Comparison of ENCODE assay signal across 8 cellular contexts in the genomic region with DNA sequence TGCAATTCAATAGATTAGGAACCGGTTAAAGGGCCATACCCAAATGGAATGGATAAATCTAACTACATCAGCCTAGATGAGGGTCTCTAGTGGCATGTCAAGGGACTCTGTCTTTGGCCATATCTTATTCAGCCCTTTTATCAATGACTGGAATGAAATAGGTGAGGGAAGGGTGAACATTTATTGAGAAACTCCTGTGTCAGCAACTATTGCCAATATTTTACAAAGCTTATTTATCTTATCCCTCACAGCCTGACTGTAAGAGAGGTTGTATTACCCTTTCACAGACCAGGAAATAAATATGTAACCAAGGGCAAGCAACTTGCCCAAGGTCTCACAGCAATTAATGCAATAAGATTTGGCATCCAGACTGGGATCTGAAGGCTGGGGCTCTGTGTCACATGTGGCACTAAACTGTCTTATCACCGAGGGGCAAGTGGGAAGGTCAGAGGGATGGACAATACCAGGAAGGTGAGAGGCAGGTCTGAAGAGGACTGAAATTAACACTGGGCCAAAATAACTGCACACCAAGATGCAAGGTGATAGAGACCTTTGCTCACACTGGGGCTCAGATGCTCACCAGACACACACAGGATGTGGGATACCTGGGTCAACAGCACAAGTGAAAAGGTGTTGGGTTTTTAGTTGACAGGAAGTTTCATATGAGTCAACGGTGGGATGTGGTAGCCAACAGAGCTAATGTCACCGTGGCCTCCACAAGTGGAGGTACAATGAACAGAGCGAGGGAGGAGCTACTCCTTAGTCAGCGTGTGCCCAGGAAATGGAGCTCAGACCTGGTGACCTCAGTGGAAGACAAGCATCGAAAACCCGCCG.
DNase-seq lines count a peak whose midpoint lies in the region; ATAC-seq and TF ChIP-seq lines count a peak whose summit lies in the region.

No MANE protein-coding gene starts in this region.

- H3K4me3 ChIP-seq in GM12865 (ENCODE audit: low read depth, low read length), result no peak overlapping the region

- no peaks in the 10 kb centered on the region for H3K27me3 Mint-ChIP-seq in central memory CD8-positive, alpha-beta T cell
- H3K27me3 Mint-ChIP-seq in stimulated activated naive CD8-positive, alpha-beta T cell treated with anti-CD3 and anti-CD28 coated beads, Interleukin-15, Interleukin-2, amounts not matched to agents 100 ng/mL and 50 ng/mL, for 24 hours, result no peaks in the 10 kb centered on the region
- H3K27me3 Mint-ChIP-seq in mesothelial cell of epicardium (ENCODE audit: low read depth), result peaks cover 35% of the 10 kb centered on the region

- ATAC-seq in HG02623 (IDR thresholded peaks at IDR 0.05; ENCODE audit: unreplicated experiment), result peak; percentile 81
- peak; percentile 93 for ATAC-seq in central memory CD8-positive, alpha-beta T cell (replicated peaks; ENCODE audit: extremely low read depth, poor library complexity, severe bottlenecking)

- H3K36me3 Mint-ChIP-seq in central memory CD8-positive, alpha-beta T cell (ENCODE audit: insufficient read depth), result peaks cover 4% of the 10 kb centered on the region
- peaks cover 5% of the 10 kb centered on the region for H3K36me3 Mint-ChIP-seq in stimulated activated naive CD8-positive, alpha-beta T cell treated with anti-CD3 and anti-CD28 coated beads, Interleukin-15, Interleukin-2, amounts not matched to agents 100 ng/mL and 50 ng/mL, for 24 hours (ENCODE audit: low read depth)
- H3K36me3 Mint-ChIP-seq in mesothelial cell of epicardium, result no peaks in the 10 kb centered on the region

- peak overlapping the region; percentile 84 for H3K27ac Mint-ChIP-seq in central memory CD8-positive, alpha-beta T cell (ENCODE audit: low read depth)
- H3K27ac Mint-ChIP-seq in stimulated activated naive CD8-positive, alpha-beta T cell treated with anti-CD3 and anti-CD28 coated beads, Interleukin-15, Interleukin-2, amounts not matched to agents 100 ng/mL and 50 ng/mL, for 24 hours, result peak overlapping the region; percentile 70
- no peak overlapping the region for H3K27ac Mint-ChIP-seq in mesothelial cell of epicardium

- DNase-seq in GM12865 (ENCODE audit: low read depth) (peak; percentile 93), T-helper 1 cell (peak; percentile 23 to 95 (median 54)), mesothelial cell of epicardium (ENCODE audit: low spot score in 2 of 2, unreplicated experiment in 2 of 2) (no peak), NCI-H1436 treated with DMSO at 0.1 percent for 48 hours (lab: John Stamatoyannopoulos, UW) (no peak), dermis blood vessel endothelial cell (no peak)
- DNase-seq in central memory CD8-positive, alpha-beta T cell (ENCODE audit: low spot score in 2 of 2), result peak; percentile 37 to 79

- H3K4me1 Mint-ChIP-seq in central memory CD8-positive, alpha-beta T cell, result peaks cover 82% of the 10 kb centered on the region
- peaks cover 63% of the 10 kb centered on the region for H3K4me1 Mint-ChIP-seq in stimulated activated naive CD8-positive, alpha-beta T cell treated with anti-CD3 and anti-CD28 coated beads, Interleukin-15, Interleukin-2, amounts not matched to agents 100 ng/mL and 50 ng/mL, for 24 hours (ENCODE audit: low read depth)
- peaks cover 3% of the 10 kb centered on the region for H3K4me1 Mint-ChIP-seq in mesothelial cell of epicardium

- no peaks in the 10 kb centered on the region for H3K9me3 Mint-ChIP-seq in central memory CD8-positive, alpha-beta T cell
- H3K9me3 Mint-ChIP-seq in stimulated activated naive CD8-positive, alpha-beta T cell treated with anti-CD3 and anti-CD28 coated beads, Interleukin-15, Interleukin-2, amounts not matched to agents 100 ng/mL and 50 ng/mL, for 24 hours, result peaks cover 10% of the 10 kb centered on the region
- H3K9me3 Mint-ChIP-seq in mesothelial cell of epicardium, result peaks cover 6% of the 10 kb centered on the region

- H3K4me3 Mint-ChIP-seq in central memory CD8-positive, alpha-beta T cell, result peak overlapping the region; percentile 33
- peak overlapping the region; percentile 46 for H3K4me3 Mint-ChIP-seq in stimulated activated naive CD8-positive, alpha-beta T cell treated with anti-CD3 and anti-CD28 coated beads, Interleukin-15, Interleukin-2, amounts not matched to agents 100 ng/mL and 50 ng/mL, for 24 hours
- H3K4me3 Mint-ChIP-seq in mesothelial cell of epicardium, result no peak overlapping the region

- TF ChIP-seq CTCF in GM12865 (IDR thresholded peaks at IDR 0.05; ENCODE audit: insufficient read depth, low read depth, low read length, missing control alignments), result no peak
- TF ChIP-seq CTCF in mesothelial cell of epicardium (IDR thresholded peaks at IDR 0.05; ENCODE audit: unreplicated experiment), result no peak

Comparison
In these comparisons a context has a peak if more than half of its experiments do, and no peak if none do; other contexts are left out.
1. DNase-seq: peak in GM12865 (single experiment), T-helper 1 cell (5 of 5) and central memory CD8-positive, alpha-beta T cell (2 of 2); none in mesothelial cell of epicardium (0 of 2), NCI-H1436 treated with DMSO at 0.1 percent for 48 hours (single experiment) and dermis blood vessel endothelial cell (single experiment).